Comparison of ENCODE assay signal across 8 cellular contexts in genomic region chr5:87340716-87341115, GRCh38.
DNase-seq lines count a peak whose midpoint lies in the region; ATAC-seq lines count a peak whose summit lies in the region.

No MANE protein-coding gene starts in this region.

- DNase-seq in Ammon's horn (ENCODE audit: low spot score) (peak; percentile 7), aorta (no peak), posterior cingulate gyrus (no peak), NCI-H128 (lab: John Stamatoyannopoulos, UW; ENCODE audit: unreplicated experiment) (no peak), SHP77 (lab: John Stamatoyannopoulos, UW) (no peak)
- no peak for DNase-seq in activated naive CD4-positive, alpha-beta T cell treated with anti-CD3 and anti-CD28 coated beads, Interleukin-2, amount 50 U/mL, for 72 hours (ENCODE audit: low spot score in 2 of 2)

- no peak overlapping the region for H3K4me3 ChIP-seq in aorta (ENCODE audit: low read length in 2 of 2)

- H3K27ac Mint-ChIP-seq in activated naive CD4-positive, alpha-beta T cell treated with anti-CD3 and anti-CD28 coated beads, Interleukin-2, amount 50 U/mL, for 72 hours, result peak overlapping the region; percentile 53 to 58

- H3K36me3 ChIP-seq in aorta (ENCODE audit: control insufficient read depth in 1 of 2, insufficient read depth in 2 of 2, low read length in 1 of 2), result no peaks in the 10 kb centered on the region

- H3K4me1 ChIP-seq in aorta (ENCODE audit: control insufficient read depth in 1 of 2, insufficient read depth in 2 of 2, low read length in 2 of 2), result no peaks in the 10 kb centered on the region

- no peaks in the 10 kb centered on the region for H3K27me3 ChIP-seq in aorta (ENCODE audit: control insufficient read depth in 1 of 2, insufficient read depth in 2 of 2, low read length in 1 of 2)

- peaks cover 16 to 46% of the 10 kb centered on the region in 2 donors for H3K36me3 Mint-ChIP-seq in activated naive CD4-positive, alpha-beta T cell treated with anti-CD3 and anti-CD28 coated beads, Interleukin-2, amount 50 U/mL, for 72 hours

- peak; percentile 99 for ATAC-seq in GM19324 (IDR thresholded peaks at IDR 0.05; ENCODE audit: low FRiP score, unreplicated experiment)
- peak; percentile 99 for ATAC-seq in HG03139 (IDR thresholded peaks at IDR 0.05; ENCODE audit: unreplicated experiment)
- peak; percentile 89 to 99 for ATAC-seq in activated naive CD4-positive, alpha-beta T cell treated with anti-CD3 and anti-CD28 coated beads, Interleukin-2, amount 50 U/mL, for 72 hours
- no peak for ATAC-seq in aorta (ENCODE audit: low FRiP score)

- intact Hi-C loops in aorta (cut with DNase I), result no loop called here
- intact Hi-C loops in posterior cingulate gyrus (cut with DNase I), result no loop called here

- no peaks in the 10 kb centered on the region for H3K9me3 ChIP-seq in aorta (ENCODE audit: control insufficient read depth, low read length)

- H3K9me3 Mint-ChIP-seq in activated naive CD4-positive, alpha-beta T cell treated with anti-CD3 and anti-CD28 coated beads, Interleukin-2, amount 50 U/mL, for 72 hours, result peaks cover 0 to 13% of the 10 kb centered on the region in 2 donors

- WGBS in aorta, 2 donors, result 59 to 64% methylated on average over 2 of the region's 2 CpGs

- no peak overlapping the region for H3K27ac ChIP-seq in aorta (ENCODE audit: low read depth in 1 of 2, low read length in 2 of 2)
